ENCODE assay signal across 2 cellular contexts in the genomic region with DNA sequence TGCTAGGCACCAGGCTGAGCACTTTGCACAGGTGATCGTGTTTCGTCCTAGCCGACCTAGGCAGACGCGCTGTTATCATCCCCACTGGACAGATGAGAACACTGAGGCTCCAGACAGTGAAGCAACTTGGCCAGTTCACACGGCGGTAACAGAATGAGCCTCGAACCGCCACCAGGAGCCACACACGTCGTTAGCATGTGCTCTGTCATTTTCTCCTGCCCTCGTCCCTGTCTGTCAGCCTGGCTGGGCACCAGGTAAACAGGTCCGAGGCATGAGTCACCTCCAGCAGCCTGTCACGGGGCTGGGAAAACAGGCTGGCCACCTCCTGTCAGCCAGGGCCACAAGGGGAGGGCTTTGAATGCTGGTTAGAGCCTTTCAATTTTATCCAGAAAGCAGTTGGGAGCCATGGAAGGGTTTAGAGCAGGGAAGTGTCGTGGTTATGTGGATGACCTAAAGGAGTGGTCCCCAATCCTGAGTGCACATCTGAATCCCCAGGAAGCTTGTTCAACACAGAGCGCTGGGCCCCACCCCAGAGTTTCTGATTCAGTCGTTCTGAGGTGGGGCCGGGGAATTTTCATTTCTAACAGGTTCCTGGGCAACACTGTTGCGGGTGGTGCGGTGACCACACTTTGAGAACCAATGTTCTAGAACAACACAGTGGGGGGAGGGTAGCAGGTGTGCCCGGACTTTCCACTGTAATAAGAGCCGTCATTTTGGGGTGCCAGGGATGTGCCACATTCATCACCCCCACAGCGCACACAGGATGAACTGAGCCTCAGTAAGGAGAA.
TF ChIP-seq lines count a peak whose summit lies in the region.

No MANE protein-coding gene starts in this region.

TF ChIP-seq in HEK293, 187 proteins besides CTCF, POLR2A, EP300 and RAD21 (continued from another document and continues in another):
- TF ChIP-seq, protein P1, sequence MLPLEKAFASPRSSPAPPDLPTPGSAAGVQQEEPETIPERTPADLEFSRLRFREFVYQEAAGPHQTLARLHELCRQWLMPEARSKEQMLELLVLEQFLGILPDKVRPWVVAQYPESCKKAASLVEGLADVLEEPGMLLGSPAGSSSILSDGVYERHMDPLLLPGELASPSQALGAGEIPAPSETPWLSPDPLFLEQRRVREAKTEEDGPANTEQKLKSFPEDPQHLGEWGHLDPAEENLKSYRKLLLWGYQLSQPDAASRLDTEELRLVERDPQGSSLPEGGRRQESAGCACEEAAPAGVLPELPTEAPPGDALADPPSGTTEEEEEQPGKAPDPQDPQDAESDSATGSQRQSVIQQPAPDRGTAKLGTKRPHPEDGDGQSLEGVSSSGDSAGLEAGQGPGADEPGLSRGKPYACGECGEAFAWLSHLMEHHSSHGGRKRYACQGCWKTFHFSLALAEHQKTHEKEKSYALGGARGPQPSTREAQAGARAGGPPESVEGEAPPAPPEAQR (tag by site-specific recombination; IDR thresholded peaks at IDR 0.05), result no peak
- TF ChIP-seq ZNF140 (tag by site-specific recombination; IDR thresholded peaks at IDR 0.05) (no peak), ZNF501 (tag by site-specific recombination; IDR thresholded peaks at IDR 0.05) (no peak), ZNF48 (tag by site-specific recombination; IDR thresholded peaks at IDR 0.05) (no peak), ZNF660 (tag by site-specific recombination; IDR thresholded peaks at IDR 0.05) (no peak), ZNF830 (tag by site-specific recombination; IDR thresholded peaks at IDR 0.05; ENCODE audit: low read depth) (no peak), ZNF654 (tag by site-specific recombination; IDR thresholded peaks at IDR 0.05; ENCODE audit: low read depth) (no peak), ZNF777 (tag by site-specific recombination; IDR thresholded peaks at IDR 0.05; ENCODE audit: borderline replicate concordance) (no peak), ZBTB1 (tag by site-specific recombination; IDR thresholded peaks at IDR 0.05) (no peak), YY2 (tag by site-specific recombination; IDR thresholded peaks at IDR 0.05) (no peak), ZNF16 (tag by site-specific recombination; IDR thresholded peaks at IDR 0.05; ENCODE audit: low read depth) (peak; percentile 66), SP2 (tag by site-specific recombination; IDR thresholded peaks at IDR 0.05) (no peak), ZNF311 (tag by site-specific recombination; IDR thresholded peaks at IDR 0.05; ENCODE audit: borderline replicate concordance) (no peak)
- TF ChIP-seq, protein P2, sequence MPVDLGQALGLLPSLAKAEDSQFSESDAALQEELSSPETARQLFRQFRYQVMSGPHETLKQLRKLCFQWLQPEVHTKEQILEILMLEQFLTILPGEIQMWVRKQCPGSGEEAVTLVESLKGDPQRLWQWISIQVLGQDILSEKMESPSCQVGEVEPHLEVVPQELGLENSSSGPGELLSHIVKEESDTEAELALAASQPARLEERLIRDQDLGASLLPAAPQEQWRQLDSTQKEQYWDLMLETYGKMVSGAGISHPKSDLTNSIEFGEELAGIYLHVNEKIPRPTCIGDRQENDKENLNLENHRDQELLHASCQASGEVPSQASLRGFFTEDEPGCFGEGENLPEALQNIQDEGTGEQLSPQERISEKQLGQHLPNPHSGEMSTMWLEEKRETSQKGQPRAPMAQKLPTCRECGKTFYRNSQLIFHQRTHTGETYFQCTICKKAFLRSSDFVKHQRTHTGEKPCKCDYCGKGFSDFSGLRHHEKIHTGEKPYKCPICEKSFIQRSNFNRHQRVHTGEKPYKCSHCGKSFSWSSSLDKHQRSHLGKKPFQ (tag by site-specific recombination; IDR thresholded peaks at IDR 0.05), result no peak
- TF ChIP-seq, protein P3, sequence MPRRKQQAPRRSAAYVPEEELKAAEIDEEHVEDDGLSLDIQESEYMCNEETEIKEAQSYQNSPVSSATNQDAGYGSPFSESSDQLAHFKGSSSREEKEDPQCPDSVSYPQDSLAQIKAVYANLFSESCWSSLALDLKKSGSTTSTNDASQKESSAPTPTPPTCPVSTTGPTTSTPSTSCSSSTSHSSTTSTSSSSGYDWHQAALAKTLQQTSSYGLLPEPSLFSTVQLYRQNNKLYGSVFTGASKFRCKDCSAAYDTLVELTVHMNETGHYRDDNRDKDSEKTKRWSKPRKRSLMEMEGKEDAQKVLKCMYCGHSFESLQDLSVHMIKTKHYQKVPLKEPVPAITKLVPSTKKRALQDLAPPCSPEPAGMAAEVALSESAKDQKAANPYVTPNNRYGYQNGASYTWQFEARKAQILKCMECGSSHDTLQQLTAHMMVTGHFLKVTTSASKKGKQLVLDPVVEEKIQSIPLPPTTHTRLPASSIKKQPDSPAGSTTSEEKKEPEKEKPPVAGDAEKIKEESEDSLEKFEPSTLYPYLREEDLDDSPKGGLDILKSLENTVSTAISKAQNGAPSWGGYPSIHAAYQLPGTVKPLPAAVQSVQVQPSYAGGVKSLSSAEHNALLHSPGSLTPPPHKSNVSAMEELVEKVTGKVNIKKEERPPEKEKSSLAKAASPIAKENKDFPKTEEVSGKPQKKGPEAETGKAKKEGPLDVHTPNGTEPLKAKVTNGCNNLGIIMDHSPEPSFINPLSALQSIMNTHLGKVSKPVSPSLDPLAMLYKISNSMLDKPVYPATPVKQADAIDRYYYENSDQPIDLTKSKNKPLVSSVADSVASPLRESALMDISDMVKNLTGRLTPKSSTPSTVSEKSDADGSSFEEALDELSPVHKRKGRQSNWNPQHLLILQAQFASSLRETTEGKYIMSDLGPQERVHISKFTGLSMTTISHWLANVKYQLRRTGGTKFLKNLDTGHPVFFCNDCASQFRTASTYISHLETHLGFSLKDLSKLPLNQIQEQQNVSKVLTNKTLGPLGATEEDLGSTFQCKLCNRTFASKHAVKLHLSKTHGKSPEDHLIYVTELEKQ (tag by site-specific recombination; IDR thresholded peaks at IDR 0.05; ENCODE audit: borderline replicate concordance), result no peak; the same call in 1 of the 2 replicates
- TF ChIP-seq, protein P4, sequence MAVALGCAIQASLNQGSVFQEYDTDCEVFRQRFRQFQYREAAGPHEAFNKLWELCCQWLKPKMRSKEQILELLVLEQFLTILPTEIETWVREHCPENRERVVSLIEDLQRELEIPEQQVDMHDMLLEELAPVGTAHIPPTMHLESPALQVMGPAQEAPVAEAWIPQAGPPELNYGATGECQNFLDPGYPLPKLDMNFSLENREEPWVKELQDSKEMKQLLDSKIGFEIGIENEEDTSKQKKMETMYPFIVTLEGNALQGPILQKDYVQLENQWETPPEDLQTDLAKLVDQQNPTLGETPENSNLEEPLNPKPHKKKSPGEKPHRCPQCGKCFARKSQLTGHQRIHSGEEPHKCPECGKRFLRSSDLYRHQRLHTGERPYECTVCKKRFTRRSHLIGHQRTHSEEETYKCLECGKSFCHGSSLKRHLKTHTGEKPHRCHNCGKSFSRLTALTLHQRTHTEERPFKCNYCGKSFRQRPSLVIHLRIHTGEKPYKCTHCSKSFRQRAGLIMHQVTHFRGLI (tag by site-specific recombination; IDR thresholded peaks at IDR 0.05), result 0 out of 2 replicates have a peak, but pooled peaks have one; percentile 54

TF ChIP-seq in GM12878, 131 proteins besides CTCF, POLR2A, EP300 and RAD21 (continued from another document):
- TF ChIP-seq, protein P5, sequence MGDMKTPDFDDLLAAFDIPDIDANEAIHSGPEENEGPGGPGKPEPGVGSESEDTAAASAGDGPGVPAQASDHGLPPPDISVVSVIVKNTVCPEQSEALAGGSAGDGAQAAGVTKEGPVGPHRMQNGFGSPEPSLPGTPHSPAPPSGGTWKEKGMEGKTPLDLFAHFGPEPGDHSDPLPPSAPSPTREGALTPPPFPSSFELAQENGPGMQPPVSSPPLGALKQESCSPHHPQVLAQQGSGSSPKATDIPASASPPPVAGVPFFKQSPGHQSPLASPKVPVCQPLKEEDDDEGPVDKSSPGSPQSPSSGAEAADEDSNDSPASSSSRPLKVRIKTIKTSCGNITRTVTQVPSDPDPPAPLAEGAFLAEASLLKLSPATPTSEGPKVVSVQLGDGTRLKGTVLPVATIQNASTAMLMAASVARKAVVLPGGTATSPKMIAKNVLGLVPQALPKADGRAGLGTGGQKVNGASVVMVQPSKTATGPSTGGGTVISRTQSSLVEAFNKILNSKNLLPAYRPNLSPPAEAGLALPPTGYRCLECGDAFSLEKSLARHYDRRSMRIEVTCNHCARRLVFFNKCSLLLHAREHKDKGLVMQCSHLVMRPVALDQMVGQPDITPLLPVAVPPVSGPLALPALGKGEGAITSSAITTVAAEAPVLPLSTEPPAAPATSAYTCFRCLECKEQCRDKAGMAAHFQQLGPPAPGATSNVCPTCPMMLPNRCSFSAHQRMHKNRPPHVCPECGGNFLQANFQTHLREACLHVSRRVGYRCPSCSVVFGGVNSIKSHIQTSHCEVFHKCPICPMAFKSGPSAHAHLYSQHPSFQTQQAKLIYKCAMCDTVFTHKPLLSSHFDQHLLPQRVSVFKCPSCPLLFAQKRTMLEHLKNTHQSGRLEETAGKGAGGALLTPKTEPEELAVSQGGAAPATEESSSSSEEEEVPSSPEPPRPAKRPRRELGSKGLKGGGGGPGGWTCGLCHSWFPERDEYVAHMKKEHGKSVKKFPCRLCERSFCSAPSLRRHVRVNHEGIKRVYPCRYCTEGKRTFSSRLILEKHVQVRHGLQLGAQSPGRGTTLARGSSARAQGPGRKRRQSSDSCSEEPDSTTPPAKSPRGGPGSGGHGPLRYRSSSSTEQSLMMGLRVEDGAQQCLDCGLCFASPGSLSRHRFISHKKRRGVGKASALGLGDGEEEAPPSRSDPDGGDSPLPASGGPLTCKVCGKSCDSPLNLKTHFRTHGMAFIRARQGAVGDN (IDR thresholded peaks at IDR 0.05), result no peak
- TF ChIP-seq PAX8 (IDR thresholded peaks at IDR 0.05), result no peak
- TF ChIP-seq SUPT20H (IDR thresholded peaks at IDR 0.05; ENCODE audit: borderline replicate concordance, control insufficient read depth, low read depth, low read length), result no peak
